Comparison of ENCODE assay signal across 22 cellular contexts in genomic region chr20:4853004-4853403, GRCh38.
"Had no signal": no experiment of that assay in that cellular context is flagged by ENCODE, and none has a peak within 500 bp of the region (broad histone marks: within the 10 kb centered on the region; RNA-seq: fewer than 3 reads in every experiment).

No MANE protein-coding gene starts in this region.

- H3K4me1 ChIP-seq: SJSA1 had no signal

- H3K9me3 ChIP-seq: SJSA1 had no signal

- H3K27ac ChIP-seq: HL-60, SJSA1, SK-N-MC had no signal

- H3K27me3 ChIP-seq: SJSA1 had no signal

- H3K4me3 ChIP-seq: SJSA1, SK-N-MC had no signal

- DNase-seq: IMR-90, Karpas-422, KG1, MM.1S, NCI-H1092 treated with DMSO at 0.1 percent for 48 hours, NCI-H1436, NCI-H187, NCI-H2029, NCI-H2081 treated with DMSO at 0.1 percent for 48 hours, NCI-H2171, NCI-H226, NCI-H446, NCI-H510A, NCI-H524 treated with DMSO at 0.1 percent for 48 hours, NCI-H69, NCI-H774, Right ventricle myocardium superior, RPMI8226, SIG-M5 had no signal

- H3K36me3 ChIP-seq: SJSA1 had no signal
